1 cellular context compared by ENCODE assay signal in genomic region chr17:40063034-40063765, GRCh38.
TF ChIP-seq lines count a peak whose summit lies in the region.

No MANE protein-coding gene starts in this region.

TF ChIP-seq in HepG2, 621 proteins besides CTCF, POLR2A, EP300 and RAD21 (continued from another document and continues in another):
- TF ChIP-seq DDIT3 (CRISPR knock-in tag; IDR thresholded peaks at IDR 0.05) (no peak), MAX (IDR thresholded peaks at IDR 0.05) (0 out of 2 replicates have a peak, but pooled peaks have one; percentile 18), NBN (conservative IDR thresholded peaks at IDR 0.05) (no peak), KLF16 (CRISPR knock-in tag; IDR thresholded peaks at IDR 0.05) (no peak), YY1 (IDR thresholded peaks at IDR 0.05; ENCODE audit: insufficient read depth, insufficient replicate concordance, low read depth, low read length) (peak; percentile 75), ZNF124 (CRISPR knock-in tag; IDR thresholded peaks at IDR 0.05) (no peak), ZNF17 (CRISPR knock-in tag; IDR thresholded peaks at IDR 0.05) (no peak), HNF4G (IDR thresholded peaks at IDR 0.05; ENCODE audit: borderline replicate concordance, low read depth, low read length) (no peak), HNF4G (CRISPR knock-in tag; IDR thresholded peaks at IDR 0.05; ENCODE audit: borderline replicate concordance, low read depth) (no peak), ZNF605 (CRISPR knock-in tag; IDR thresholded peaks at IDR 0.05) (no peak), MLLT10 (CRISPR knock-in tag; IDR thresholded peaks at IDR 0.05) (no peak), TP53 (CRISPR knock-in tag; conservative IDR thresholded peaks at IDR 0.05) (no peak), HNRNPL (IDR thresholded peaks at IDR 0.05; ENCODE audit: low read depth, low read length) (no peak), ZNF335 (CRISPR knock-in tag; IDR thresholded peaks at IDR 0.05) (peak; percentile 91; the same call in 1 of the 2 replicates), HIVEP1 (CRISPR knock-in tag; IDR thresholded peaks at IDR 0.05) (peak; percentile 81; the same call in 1 of the 2 replicates), GTF3A (CRISPR knock-in tag; conservative IDR thresholded peaks at IDR 0.05) (no peak), ESRRA (CRISPR knock-in tag; IDR thresholded peaks at IDR 0.05; ENCODE audit: low read depth) (peak; percentile 69; the same call in 1 of the 2 replicates), POLR2G (IDR thresholded peaks at IDR 0.05; ENCODE audit: low read depth, low read length) (peak; percentile 68), E2F1 (CRISPR knock-in tag; IDR thresholded peaks at IDR 0.05) (no peak), RXRA (CRISPR knock-in tag; IDR thresholded peaks at IDR 0.05) (0 out of 2 replicates have a peak, but pooled peaks have one; percentile 52), SIX4 (CRISPR knock-in tag; IDR thresholded peaks at IDR 0.05) (no peak), SRSF9 (IDR thresholded peaks at IDR 0.05; ENCODE audit: borderline replicate concordance, insufficient read depth, low read depth, low read length, poor library complexity, severe bottlenecking) (no peak), MAFK (conservative IDR thresholded peaks at IDR 0.05 in 1 of 2, IDR thresholded peaks at IDR 0.05 in 1 of 2; ENCODE audit: low read length in 2 of 2) (no peak), GLI4 (CRISPR knock-in tag; IDR thresholded peaks at IDR 0.05; ENCODE audit: borderline replicate concordance) (no peak), TARDBP (CRISPR knock-in tag; IDR thresholded peaks at IDR 0.05) (no peak), PAX8 (CRISPR knock-in tag; IDR thresholded peaks at IDR 0.05; ENCODE audit: borderline replicate concordance) (no peak), NFE2L1 (CRISPR knock-in tag; IDR thresholded peaks at IDR 0.05; ENCODE audit: borderline replicate concordance) (no peak), HOXA5 (CRISPR knock-in tag; IDR thresholded peaks at IDR 0.05) (no peak; the same call in 1 of the 2 replicates), ZNF761 (CRISPR knock-in tag; conservative IDR thresholded peaks at IDR 0.05) (no peak), CBX2 (IDR thresholded peaks at IDR 0.05; ENCODE audit: low read depth, low read length) (no peak), CBX2 (CRISPR knock-in tag; IDR thresholded peaks at IDR 0.05; ENCODE audit: low read depth) (no peak), AHDC1 (CRISPR knock-in tag; IDR thresholded peaks at IDR 0.05; ENCODE audit: borderline replicate concordance) (no peak), TMF1 (CRISPR knock-in tag; IDR thresholded peaks at IDR 0.05; ENCODE audit: low read depth) (no peak), ZSCAN5A (CRISPR knock-in tag; IDR thresholded peaks at IDR 0.05; ENCODE audit: borderline replicate concordance) (no peak), SALL1 (CRISPR knock-in tag; IDR thresholded peaks at IDR 0.05) (peak; percentile 56; the same call in 1 of the 2 replicates), ZBTB7A (CRISPR knock-in tag; IDR thresholded peaks at IDR 0.05) (peak; percentile 67), ZNF775 (CRISPR knock-in tag; IDR thresholded peaks at IDR 0.05; ENCODE audit: borderline replicate concordance) (no peak), PAWR (CRISPR knock-in tag; IDR thresholded peaks at IDR 0.05; ENCODE audit: borderline replicate concordance) (no peak), ZBTB1 (CRISPR knock-in tag; IDR thresholded peaks at IDR 0.05; ENCODE audit: borderline replicate concordance) (no peak), CEBPZ (IDR thresholded peaks at IDR 0.05; ENCODE audit: low read length) (no peak), ZNF788 (CRISPR knock-in tag; IDR thresholded peaks at IDR 0.05; ENCODE audit: borderline replicate concordance) (no peak; the same call in 1 of the 2 replicates), NR2F2 (IDR thresholded peaks at IDR 0.05; ENCODE audit: borderline replicate concordance, low read depth) (no peak; the same call in 1 of the 2 replicates), PBX2 (CRISPR knock-in tag; IDR thresholded peaks at IDR 0.05) (no peak), JUNB (CRISPR knock-in tag; IDR thresholded peaks at IDR 0.05; ENCODE audit: borderline replicate concordance) (no peak), ZNF441 (CRISPR knock-in tag; IDR thresholded peaks at IDR 0.05; ENCODE audit: borderline replicate concordance) (no peak; the same call in 1 of the 2 replicates), KLF15 (CRISPR knock-in tag; IDR thresholded peaks at IDR 0.05; ENCODE audit: borderline replicate concordance) (no peak), ZKSCAN8 (CRISPR knock-in tag; IDR thresholded peaks at IDR 0.05; ENCODE audit: borderline replicate concordance) (no peak), ZBTB3 (CRISPR knock-in tag; IDR thresholded peaks at IDR 0.05; ENCODE audit: borderline replicate concordance, low read depth) (no peak), TFDP1 (CRISPR knock-in tag; IDR thresholded peaks at IDR 0.05; ENCODE audit: borderline replicate concordance) (no peak), TFAP4 (IDR thresholded peaks at IDR 0.05; ENCODE audit: borderline replicate concordance, low read depth) (peak; percentile 8; the same call in 1 of the 2 replicates), ZBTB7B (CRISPR knock-in tag; IDR thresholded peaks at IDR 0.05) (peak; percentile 67), ZNF18 (CRISPR knock-in tag; IDR thresholded peaks at IDR 0.05; ENCODE audit: insufficient replicate concordance) (no peak), MIER3 (CRISPR knock-in tag; IDR thresholded peaks at IDR 0.05; ENCODE audit: borderline replicate concordance) (no peak)
